ENCODE assay signal across 27 cellular contexts in genomic region chr10:34593955-34594354, GRCh38.
"Had no signal": no experiment of that assay in that cellular context is flagged by ENCODE, and none has a peak within 500 bp of the region (broad histone marks: within the 10 kb centered on the region; RNA-seq: fewer than 3 reads in every experiment).

No MANE protein-coding gene starts in this region.

- DNase-seq: dermis blood vessel endothelial cell; effector memory CD4-positive, alpha-beta T cell; erythroblast; esophagus squamous epithelium; gastrocnemius medialis; kidney; left lung; mesendoderm; midbrain; naive thymus-derived CD4-positive, alpha-beta T cell; stimulated activated CD4-positive, alpha-beta T cell treated with anti-CD3 and anti-CD28 coated beads, Interleukin-12 subunit alpha, Interleukin-12 subunit beta, amount 100 ng/mL, for 4 hours; stimulated activated CD4-positive, alpha-beta T cell treated with anti-CD3 and anti-CD28 coated beads, Interleukin-1b, Interleukin-23, amount 100 ng/mL, for 48 hours; stimulated activated CD4-positive, alpha-beta T cell treated with anti-CD3 and anti-CD28 coated beads, Interleukin-4, amount 100 ng/mL, for 1 hour; stimulated activated CD8-positive, alpha-beta memory T cell treated with anti-CD3 and anti-CD28 coated beads, Interleukin-4, amount 100 ng/mL, for 48 hours; stimulated activated naive CD4-positive, alpha-beta T cell; stimulated activated naive CD8-positive, alpha-beta T cell treated with anti-CD3 and anti-CD28 coated beads, Interleukin-15, amount 100 ng/mL, for 72 hours; transverse colon; upper lobe of right lung; uterus had no signal

- H3K27me3 ChIP-seq: esophagus squamous epithelium, gastrocnemius medialis, left lung, neural progenitor cell, right atrium auricular region, suprapubic skin, transverse colon, upper lobe of right lung, uterus had no signal

- FAIRE-seq: endothelial cell of umbilical vein, kidney had no signal

- H3K9ac ChIP-seq: neural progenitor cell, parathyroid adenoma had no signal

- H3K27ac ChIP-seq: coronary artery, esophagus squamous epithelium, gastrocnemius medialis, left lung, neural progenitor cell, parathyroid adenoma, right atrium auricular region, suprapubic skin, transverse colon, upper lobe of right lung, uterus had no signal

- H2AFZ ChIP-seq: neural progenitor cell, parathyroid adenoma had no signal

- H3K4me2 ChIP-seq: neural progenitor cell, smooth muscle cell had no signal

- H3K4me3 ChIP-seq: coronary artery, esophagus squamous epithelium, gastrocnemius medialis, left lung, neural progenitor cell, right atrium auricular region, smooth muscle cell, suprapubic skin, transverse colon, upper lobe of right lung, uterus had no signal

- H3K36me3 ChIP-seq: esophagus squamous epithelium, gastrocnemius medialis, left lung, neural progenitor cell, right atrium auricular region, suprapubic skin, transverse colon, upper lobe of right lung, uterus had no signal

- H3K4me1 ChIP-seq: left lung, neural progenitor cell, parathyroid adenoma, right atrium auricular region, suprapubic skin, transverse colon, upper lobe of right lung, uterus had no signal

- H3K9me3 ChIP-seq: esophagus squamous epithelium, gastrocnemius medialis, left lung, right atrium auricular region, suprapubic skin, transverse colon, upper lobe of right lung, uterus had no signal

- ATAC-seq: gastrocnemius medialis; left lung; naive thymus-derived CD4-positive, alpha-beta T cell; sciatic nerve; stimulated activated naive CD8-positive, alpha-beta T cell treated with anti-CD3 and anti-CD28 coated beads, Interleukin-15, amount 100 ng/mL, for 72 hours; upper lobe of right lung had no signal
